ENCODE assay signal across 9 cellular contexts in the genomic region with DNA sequence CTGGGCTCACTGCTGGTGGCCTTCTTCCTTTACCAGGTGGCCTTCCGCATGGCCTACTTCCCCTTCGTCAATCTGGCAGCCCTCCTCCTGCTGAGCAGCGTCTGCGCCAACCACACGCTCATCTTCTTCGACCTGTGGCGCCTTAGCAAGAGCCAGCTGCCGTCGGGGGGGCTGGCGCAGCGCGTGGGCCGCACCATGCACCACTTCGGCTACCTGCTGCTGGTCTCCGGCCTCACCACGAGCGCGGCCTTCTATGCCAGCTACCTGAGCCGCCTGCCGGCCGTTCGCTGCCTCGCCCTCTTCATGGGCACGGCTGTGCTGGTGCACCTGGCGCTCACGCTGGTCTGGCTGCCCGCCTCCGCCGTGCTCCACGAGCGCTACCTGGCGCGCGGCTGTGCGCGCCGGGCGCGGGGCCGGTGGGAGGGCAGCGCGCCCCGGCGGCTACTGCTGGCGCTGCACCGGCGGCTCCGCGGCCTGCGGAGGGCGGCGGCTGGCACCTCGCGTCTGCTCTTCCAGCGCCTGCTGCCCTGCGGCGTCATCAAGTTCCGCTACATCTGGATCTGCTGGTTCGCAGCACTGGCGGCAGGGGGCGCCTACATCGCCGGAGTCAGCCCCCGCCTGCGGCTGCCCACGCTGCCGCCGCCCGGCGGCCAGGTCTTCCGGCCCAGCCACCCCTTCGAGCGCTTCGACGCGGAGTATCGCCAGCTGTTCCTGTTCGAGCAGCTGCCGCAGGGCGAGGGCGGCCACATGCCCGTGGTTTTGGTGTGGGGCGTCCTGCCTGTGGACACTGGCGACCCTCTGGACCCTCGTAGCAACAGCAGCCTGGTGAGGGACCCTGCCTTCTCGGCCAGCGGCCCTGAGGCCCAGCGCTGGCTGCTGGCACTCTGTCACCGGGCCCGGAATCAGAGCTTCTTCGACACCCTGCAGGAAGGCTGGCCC. TPM values are rescaled to one million over a fixed set of nuclear protein-coding genes. Genes with fewer than 3 reads are reported as not detected.
A peak's percentile ranks its signal among the peaks of the same experiment; 100 is the strongest.
DNase-seq lines count a peak whose midpoint lies in the region; ATAC-seq, FAIRE-seq and TF ChIP-seq lines count a peak whose summit lies in the region.
"Had no signal": no experiment of that assay in that cellular context is flagged by ENCODE, and none has a peak within 500 bp of the region (broad histone marks: within the 10 kb centered on the region; RNA-seq: fewer than 3 reads in every experiment).

No MANE protein-coding gene starts in this region.

- H3K23ac ChIP-seq in H1 (ENCODE audit: insufficient read length) = no peak overlapping the region

- WGBS in H1 (ENCODE audit: extremely low coverage in 1 of 2, insufficient coverage in 1 of 2, insufficient read length in 1 of 2, insufficient replicate concordance in 2 of 2, low coverage in 1 of 2, low lambda C conversion rate in 2 of 2, missing lambda C conversion rate in 1 of 2), 2 experiments = 25% methylated on average over 65 of the region's 91 CpGs; no CpG with 5 or more reads in 1 of the 2 experiments

- H4K8ac ChIP-seq in H1 (ENCODE audit: extremely low read depth, insufficient read depth, low read length) = peak overlapping the region; percentile 92

- H2BK15ac ChIP-seq in H1 (ENCODE audit: low read length) = peak overlapping the region; percentile 99; the same call in 1 of the 2 replicates

- peak overlapping the region; percentile 92; the same call in 1 of the 2 replicates for H2BK12ac ChIP-seq in H1 (ENCODE audit: low read depth, low read length)

- peak; percentile 77 to 89 (median 77) for TF ChIP-seq CTCF in H1 (IDR thresholded peaks at IDR 0.05; ENCODE audit: control extremely low read depth in 1 of 3, insufficient read depth in 1 of 3, low read depth in 1 of 3, low read length in 3 of 3)

- peak overlapping the region; percentile 66; the same call in 1 of the 2 replicates for H2BK5ac ChIP-seq in H1 (ENCODE audit: low read depth, low read length)

- TF ChIP-seq RAD21 in H1 (IDR thresholded peaks at IDR 0.05 in 1 of 2, conservative IDR thresholded peaks at IDR 0.05 in 1 of 2; ENCODE audit: low read depth in 2 of 2, low read length in 2 of 2) = peak; percentile 41 to 64

- peaks cover 5 to 27% (median 23%) of the 10 kb centered on the region in 4 experiments for H3K27me3 ChIP-seq in H1 (replicated peaks in 1 of 4; ENCODE audit: control insufficient read depth in 3 of 4, extremely low read depth in 1 of 4, insufficient read depth in 3 of 4, low read length in 3 of 4)

- no peak overlapping the region for H2AK5ac ChIP-seq in H1 (ENCODE audit: low read depth, low read length)

- peak; percentile 58 to 77; a peak in 2 of 3 replicates for TF ChIP-seq EP300 in H1 (IDR thresholded peaks at IDR 0.05; ENCODE audit: borderline replicate concordance in 1 of 2, low read depth in 2 of 2, low read length in 2 of 2)

- no peak overlapping the region for H2BK120ac ChIP-seq in H1 (replicated peaks; ENCODE audit: low read depth, low read length)

- peak overlapping the region; percentile 85 for H4K91ac ChIP-seq in H1 (replicated peaks; ENCODE audit: insufficient read length, low read length)

- no peak for FAIRE-seq in H1 (lab: Jason Lieb, UNC)
- FAIRE-seq: A204.1 had no signal

- H3K9me3 ChIP-seq in H1 (ENCODE audit: insufficient read depth in 2 of 2, low read depth in 1 of 2, low read length in 1 of 2) = peaks cover 0 to 8% of the 10 kb centered on the region in 2 experiments; a peak in 1 of 4 replicates

- CTCF ChIA-PET in H1 (lab: Charles Lee; ENCODE audit: partially characterized antibody) = interaction anchor here (0.5 to 13.4 kb wide), 39 partner anchors 10 to 547 kb away, joined by 3 to 452 read pairs (median 4); a partner anchor contains a TSS

- H2AFZ ChIP-seq in H1 (ENCODE audit: low read length) = peak overlapping the region; percentile 96; the same call in 1 of the 2 replicates

- peak overlapping the region; percentile 58 for H3K4ac ChIP-seq in H1 (replicated peaks; ENCODE audit: insufficient read length, low read depth, low read length)

- H3K14ac ChIP-seq in H1 (ENCODE audit: insufficient read length) = no peak overlapping the region

- peak; percentile 81 to 91 for DNase-seq in NCI-H2081 (lab: John Stamatoyannopoulos, UW)
- DNase-seq in NCI-H2081 treated with DMSO at 0.1 percent for 48 hours (lab: John Stamatoyannopoulos, UW) = no peak
- DNase-seq in NCI-H748 treated with DMSO at 0.1 percent for 48 hours (lab: John Stamatoyannopoulos, UW) = peak; percentile 61
- peak; percentile 69 to 76 for DNase-seq in activated CD8-positive, alpha-beta memory T cell treated with anti-CD3 and anti-CD28 coated beads for 1 hour (ENCODE audit: extremely low read depth in 1 of 2, low read depth in 1 of 2)
- DNase-seq in H1 (ENCODE audit: low read depth in 1 of 2, low spot score in 2 of 2) = peak; percentile 81 to 89
- peak; percentile 93 for DNase-seq in mesenteric fat pad (ENCODE audit: low spot score)
- peak; percentile 82 for DNase-seq in stimulated activated CD8-positive, alpha-beta memory T cell treated with anti-CD3 and anti-CD28 coated beads, Interleukin-12 subunit alpha, Interleukin-12 subunit beta, amount 100 ng/mL, for 4 hours (ENCODE audit: low read depth)

- H3K27ac ChIP-seq in H1 (ENCODE audit: low read depth, low read length) = no peak overlapping the region

- no peaks in the 10 kb centered on the region for H3K79me1 ChIP-seq in H1 (ENCODE audit: low read depth, low read length)

- H3K4me3 ChIP-seq in H1 (ENCODE audit: extremely low read depth in 1 of 4, insufficient read depth in 2 of 4, low read depth in 3 of 4, low read length in 4 of 4) = peak overlapping the region in 3 of 4 experiments; percentile 15 to 46 (median 23); a peak in 4 of 8 replicates

- H4K5ac ChIP-seq in H1 (ENCODE audit: insufficient read length, low read depth, low read length) = peak overlapping the region; percentile 63

- no peak for TF ChIP-seq POLR2A in H1 (IDR thresholded peaks at IDR 0.05; ENCODE audit: control extremely low read depth in 1 of 2, low read depth in 2 of 2, low read length in 2 of 2)

- peak overlapping the region in 1 of 4 experiments; percentile 4; a peak in 2 of 7 replicates for H3K9ac ChIP-seq in H1 (replicated peaks in 1 of 4; ENCODE audit: extremely low read depth in 1 of 4, low read depth in 3 of 4, low read length in 3 of 4)

- H3K79me2 ChIP-seq in H1 (ENCODE audit: control insufficient read depth in 1 of 2, insufficient read depth in 2 of 2, low read length in 2 of 2) = no peaks in the 10 kb centered on the region

- H3K4me1 ChIP-seq in H1 (replicated peaks in 1 of 4; ENCODE audit: control insufficient read depth in 3 of 4, insufficient read depth in 4 of 4, low read length in 3 of 4) = peaks cover 2 to 6% (median 4%) of the 10 kb centered on the region in 4 experiments; a peak in 4 of 7 replicates

- POLR2A ChIA-PET in H1 (lab: Charles Lee; ENCODE audit: partially characterized antibody) = interaction anchor here (0.7 to 4.1 kb wide), 8 partner anchors 15 to 58 kb away, joined by 3 to 24 read pairs (median 3); a partner anchor contains a TSS

- 0 out of 2 replicates have a peak overlapping the region, but pooled peaks have one; percentile 61 for H2BK20ac ChIP-seq in H1 (ENCODE audit: low read length)

- ATAC-seq in HG03095 (IDR thresholded peaks at IDR 0.05; ENCODE audit: unreplicated experiment) = peak; percentile 69

- H4K20me1 ChIP-seq in H1 (replicated peaks in 1 of 2; ENCODE audit: control insufficient read depth in 1 of 2, insufficient read depth in 2 of 2, low read length in 2 of 2) = peaks cover 0 to 1% of the 10 kb centered on the region in 2 experiments

- H3K4me2 ChIP-seq in H1 (ENCODE audit: insufficient read depth in 1 of 2, low read depth in 2 of 2, low read length in 2 of 2) = peak overlapping the region; percentile 22 to 71

- peak overlapping the region; percentile 48 for H3K56ac ChIP-seq in H1 (replicated peaks; ENCODE audit: insufficient read length, low read depth, low read length)

- peak overlapping the region; percentile 60 for H3K18ac ChIP-seq in H1 (ENCODE audit: extremely low read depth, low read length)

- H3K36me3 ChIP-seq in H1 (ENCODE audit: control insufficient read depth in 2 of 4, insufficient read depth in 4 of 4, low read length in 3 of 4) = no peaks in the 10 kb centered on the region

- H3K23me2 ChIP-seq in H1 (ENCODE audit: low read depth, low read length) = peaks cover 1% of the 10 kb centered on the region

RNA-seq across cellular contexts. Expression of a gene that starts 9.9 kb away (rescaled TPM):
- total RNA-seq in H1 (2021; fragmentation: NEBNext Ultra II Directional; extraction: Animal tissue kit (Norgen Biotek cat#: 25700)) = 1.2 and 3.4 TPM in 2 replicates
- 0.45 and 0.72 TPM in 2 replicates for polyA plus RNA-seq in H1 (2011; rRNA removed)
- 0.36 TPM for polyA plus RNA-seq in H1 (2011; cell fraction: cytosol; rRNA removed)
- polyA plus RNA-seq in H1 (2011; cell fraction: nucleus; rRNA removed) = 1.1 TPM
- polyA plus RNA-seq in H1 (2012, experiment 1 of 2) = 1.3 to 2.7 TPM (median 2.0 TPM) in 4 replicates
- 1.4 TPM for polyA plus RNA-seq in H1 (2012, experiment 2 of 2)
- polyA plus RNA-seq in H1 (2013, experiment 1 of 2) = 4.3 TPM
- 4.1 TPM for polyA plus RNA-seq in H1 (2013, experiment 2 of 2)
- polyA minus RNA-seq in H1 (2011; rRNA and poly(A)+ RNA removed) = 0.56 and 1.6 TPM in 2 replicates
- 0.73 TPM for polyA minus RNA-seq in H1 (2011; cell fraction: cytosol; rRNA and poly(A)+ RNA removed)
- polyA minus RNA-seq in H1 (2011; cell fraction: nucleus; rRNA and poly(A)+ RNA removed) = 2.2 TPM
- 0.26 TPM for total RNA-seq in mesenteric fat pad

RNA-seq across cellular contexts. Expression of a gene that starts 14.6 kb away (rescaled TPM):
- total RNA-seq in H1 (2021; fragmentation: NEBNext Ultra II Directional; extraction: Animal tissue kit (Norgen Biotek cat#: 25700)) = 67.4 and 79.4 TPM in 2 replicates
- polyA plus RNA-seq in H1 (2011; rRNA removed) = 18.6 and 25.1 TPM in 2 replicates
- 37.1 TPM for polyA plus RNA-seq in H1 (2011; cell fraction: cytosol; rRNA removed)
- polyA plus RNA-seq in H1 (2011; cell fraction: nucleus; rRNA removed) = 14.9 TPM
- polyA plus RNA-seq in H1 (2012, experiment 1 of 2) = 46.3 to 58.7 TPM (median 54.4 TPM) in 4 replicates
- 13.2 TPM for polyA plus RNA-seq in H1 (2012, experiment 2 of 2)
- polyA plus RNA-seq in H1 (2013, experiment 1 of 2) = 44.8 TPM
- 47.3 TPM for polyA plus RNA-seq in H1 (2013, experiment 2 of 2)
- polyA minus RNA-seq in H1 (2011; rRNA and poly(A)+ RNA removed) = 56.8 and 70.3 TPM in 2 replicates
- polyA minus RNA-seq in H1 (2011; cell fraction: cytosol; rRNA and poly(A)+ RNA removed) = 26.3 TPM
- 27.9 TPM for polyA minus RNA-seq in H1 (2011; cell fraction: nucleus; rRNA and poly(A)+ RNA removed)
- total RNA-seq in mesenteric fat pad = 16.5 TPM

RNA-seq across cellular contexts. Expression of a gene that starts 17.1 kb away (rescaled TPM):
- total RNA-seq in H1 (2021; fragmentation: NEBNext Ultra II Directional; extraction: Animal tissue kit (Norgen Biotek cat#: 25700)) = not detected in 2 replicates
- polyA plus RNA-seq in H1 (2011; rRNA removed) = not detected in 2 replicates
- polyA plus RNA-seq in H1 (2011; cell fraction: cytosol; rRNA removed) = not detected
- polyA plus RNA-seq in H1 (2011; cell fraction: nucleus; rRNA removed) = not detected
- not detected in 4 replicates for polyA plus RNA-seq in H1 (2012, experiment 1 of 2)
- polyA plus RNA-seq in H1 (2012, experiment 2 of 2) = not detected
- not detected for polyA plus RNA-seq in H1 (2013, experiment 1 of 2)
- not detected for polyA plus RNA-seq in H1 (2013, experiment 2 of 2)
- polyA minus RNA-seq in H1 (2011; rRNA and poly(A)+ RNA removed) = not detected in 2 replicates
- polyA minus RNA-seq in H1 (2011; cell fraction: cytosol; rRNA and poly(A)+ RNA removed) = not detected
- not detected for polyA minus RNA-seq in H1 (2011; cell fraction: nucleus; rRNA and poly(A)+ RNA removed)
- 2.7 TPM for total RNA-seq in mesenteric fat pad

RNA-seq across cellular contexts. Expression of a gene that starts 27.2 kb away (rescaled TPM):
- total RNA-seq in H1 (2021; fragmentation: NEBNext Ultra II Directional; extraction: Animal tissue kit (Norgen Biotek cat#: 25700)) = 0.33 and 0.78 TPM in 2 replicates
- 0.45 and 0.63 TPM in 2 replicates for polyA plus RNA-seq in H1 (2011; rRNA removed)
- 0.10 TPM for polyA plus RNA-seq in H1 (2011; cell fraction: cytosol; rRNA removed)
- polyA plus RNA-seq in H1 (2011; cell fraction: nucleus; rRNA removed) = 0.73 TPM
- 0.62 to 1.1 TPM (median 0.85 TPM) in 4 replicates for polyA plus RNA-seq in H1 (2012, experiment 1 of 2)
- 0.25 TPM for polyA plus RNA-seq in H1 (2012, experiment 2 of 2)
- 0.71 TPM for polyA plus RNA-seq in H1 (2013, experiment 1 of 2)
- 0.50 TPM for polyA plus RNA-seq in H1 (2013, experiment 2 of 2)
- 0.22 and 0.50 TPM in 2 replicates for polyA minus RNA-seq in H1 (2011; rRNA and poly(A)+ RNA removed)
- 0.66 TPM for polyA minus RNA-seq in H1 (2011; cell fraction: cytosol; rRNA and poly(A)+ RNA removed)
- polyA minus RNA-seq in H1 (2011; cell fraction: nucleus; rRNA and poly(A)+ RNA removed) = 1.8 TPM
- 10.6 TPM for total RNA-seq in mesenteric fat pad

RNA-seq across cellular contexts. Expression of a gene that starts 37.7 kb away (rescaled TPM):
- total RNA-seq in H1 (2021; fragmentation: NEBNext Ultra II Directional; extraction: Animal tissue kit (Norgen Biotek cat#: 25700)) = 78.8 and 80.0 TPM in 2 replicates
- polyA plus RNA-seq in H1 (2011; rRNA removed) = 55.2 and 63.7 TPM in 2 replicates
- 74.1 TPM for polyA plus RNA-seq in H1 (2011; cell fraction: cytosol; rRNA removed)
- polyA plus RNA-seq in H1 (2011; cell fraction: nucleus; rRNA removed) = 77.2 TPM
- 51.3 to 57.3 TPM (median 56.8 TPM) in 4 replicates for polyA plus RNA-seq in H1 (2012, experiment 1 of 2)
- 38.4 TPM for polyA plus RNA-seq in H1 (2012, experiment 2 of 2)
- polyA plus RNA-seq in H1 (2013, experiment 1 of 2) = 29.4 TPM
- 28.3 TPM for polyA plus RNA-seq in H1 (2013, experiment 2 of 2)
- polyA minus RNA-seq in H1 (2011; rRNA and poly(A)+ RNA removed) = 77.8 and 87.4 TPM in 2 replicates
- 47.9 TPM for polyA minus RNA-seq in H1 (2011; cell fraction: cytosol; rRNA and poly(A)+ RNA removed)
- 52.2 TPM for polyA minus RNA-seq in H1 (2011; cell fraction: nucleus; rRNA and poly(A)+ RNA removed)
- total RNA-seq in mesenteric fat pad = 45.3 TPM
